In genomic region chr6:32842690-32843089, GRCh38 we compare ENCODE assay signal across 11 cellular contexts. TPM values are rescaled to one million over a fixed set of nuclear protein-coding genes. Genes with fewer than 3 reads are reported as not detected.
DNase-seq lines count a peak whose midpoint lies in the region; ATAC-seq and TF ChIP-seq lines count a peak whose summit lies in the region.
"Had no signal": no experiment of that assay in that cellular context is flagged by ENCODE, and none has a peak within 500 bp of the region (broad histone marks: within the 10 kb centered on the region; RNA-seq: fewer than 3 reads in every experiment).

No MANE protein-coding gene starts in this region.

- H3K4me1 Mint-ChIP-seq in activated naive CD4-positive, alpha-beta T cell treated with anti-CD3 and anti-CD28 coated beads, Interleukin-2, amount 10 ng/mL, durations not matched to agents 7 days and 5 days, result peaks cover 70% of the 10 kb centered on the region
- H3K4me1 Mint-ChIP-seq in activated T-helper 17 cell treated with anti-CD3 and anti-CD28 coated beads, Interleukin-2, amount 50 U/mL, for 72 hours, result peaks cover 32% of the 10 kb centered on the region
- H3K4me1 Mint-ChIP-seq in memory B cell, result peaks cover 40% of the 10 kb centered on the region
- H3K4me1 Mint-ChIP-seq in type B pancreatic cell (ENCODE audit: unreplicated experiment), result peaks cover 8% of the 10 kb centered on the region

- H3K27me3 Mint-ChIP-seq in activated naive CD4-positive, alpha-beta T cell treated with anti-CD3 and anti-CD28 coated beads, Interleukin-2, amount 10 ng/mL, durations not matched to agents 7 days and 5 days, result no peaks in the 10 kb centered on the region
- no peaks in the 10 kb centered on the region for H3K27me3 Mint-ChIP-seq in activated T-helper 17 cell treated with anti-CD3 and anti-CD28 coated beads, Interleukin-2, amount 50 U/mL, for 72 hours
- H3K27me3 Mint-ChIP-seq in memory B cell, result no peaks in the 10 kb centered on the region
- H3K27me3 Mint-ChIP-seq in type B pancreatic cell, result peaks cover 59% of the 10 kb centered on the region

- H3K36me3 Mint-ChIP-seq in activated naive CD4-positive, alpha-beta T cell treated with anti-CD3 and anti-CD28 coated beads, Interleukin-2, amount 10 ng/mL, durations not matched to agents 7 days and 5 days, result peaks cover 70% of the 10 kb centered on the region
- peaks cover 81% of the 10 kb centered on the region for H3K36me3 Mint-ChIP-seq in activated T-helper 17 cell treated with anti-CD3 and anti-CD28 coated beads, Interleukin-2, amount 50 U/mL, for 72 hours (ENCODE audit: low read depth)
- peaks cover 50% of the 10 kb centered on the region for H3K36me3 Mint-ChIP-seq in memory B cell
- H3K36me3 Mint-ChIP-seq in type B pancreatic cell, result no peaks in the 10 kb centered on the region

- H3K27ac Mint-ChIP-seq in activated naive CD4-positive, alpha-beta T cell treated with anti-CD3 and anti-CD28 coated beads, Interleukin-2, amount 10 ng/mL, durations not matched to agents 7 days and 5 days, result peak overlapping the region; percentile 100
- peak overlapping the region; percentile 100 for H3K27ac Mint-ChIP-seq in activated T-helper 17 cell treated with anti-CD3 and anti-CD28 coated beads, Interleukin-2, amount 50 U/mL, for 72 hours
- peak overlapping the region; percentile 99 for H3K27ac Mint-ChIP-seq in memory B cell
- no peak overlapping the region for H3K27ac Mint-ChIP-seq in type B pancreatic cell

- no peaks in the 10 kb centered on the region for H3K9me3 Mint-ChIP-seq in activated naive CD4-positive, alpha-beta T cell treated with anti-CD3 and anti-CD28 coated beads, Interleukin-2, amount 10 ng/mL, durations not matched to agents 7 days and 5 days
- no peaks in the 10 kb centered on the region for H3K9me3 Mint-ChIP-seq in activated T-helper 17 cell treated with anti-CD3 and anti-CD28 coated beads, Interleukin-2, amount 50 U/mL, for 72 hours
- no peaks in the 10 kb centered on the region for H3K9me3 Mint-ChIP-seq in memory B cell
- no peaks in the 10 kb centered on the region for H3K9me3 Mint-ChIP-seq in type B pancreatic cell

- ATAC-seq in activated T-helper 17 cell treated with anti-CD3 and anti-CD28 coated beads, Interleukin-2, amount 50 U/mL, for 72 hours (replicated peaks), result no peak
- no peak for ATAC-seq in memory B cell (ENCODE audit: low read depth)
- ATAC-seq in GM21390 (IDR thresholded peaks at IDR 0.05; ENCODE audit: unreplicated experiment), result no peak
- no peak for ATAC-seq in GM19452 (IDR thresholded peaks at IDR 0.05; ENCODE audit: unreplicated experiment)

- CTCF ChIA-PET in activated naive CD4-positive, alpha-beta T cell treated with anti-CD3 and anti-CD28 coated beads, Interleukin-2, amount 10 ng/mL, durations not matched to agents 7 days and 5 days (lab: Charles Lee), result interaction anchor here (6.7 kb wide), 1 partner anchor 14 kb away, joined by 158 read pairs; the partner anchor contains the start of genes PSMB9 and TAP1

- DNase-seq in activated naive CD4-positive, alpha-beta T cell treated with anti-CD3 and anti-CD28 coated beads, Interleukin-2, amount 10 ng/mL, durations not matched to agents 7 days and 5 days, result no peak
- no peak for DNase-seq in activated naive CD4-positive, alpha-beta T cell treated with anti-CD3 and anti-CD28 coated beads, Interleukin-2, amount 50 U/mL, for 16 hours
- no peak for DNase-seq in memory B cell (ENCODE audit: low spot score in 2 of 2)
- DNase-seq in type B pancreatic cell (ENCODE audit: extremely low spot score, unreplicated experiment), result no peak
- DNase-seq in NCI-H1417 (lab: John Stamatoyannopoulos, UW), result no peak
- DNase-seq: NCI-H1105; stimulated activated CD4-positive, alpha-beta T cell treated with anti-CD3 and anti-CD28 coated beads, Interleukin-15, amount 100 ng/mL, for 24 hours had no signal

- peak overlapping the region; percentile 98 for H3K4me3 Mint-ChIP-seq in activated naive CD4-positive, alpha-beta T cell treated with anti-CD3 and anti-CD28 coated beads, Interleukin-2, amount 10 ng/mL, durations not matched to agents 7 days and 5 days
- H3K4me3 Mint-ChIP-seq in activated T-helper 17 cell treated with anti-CD3 and anti-CD28 coated beads, Interleukin-2, amount 50 U/mL, for 72 hours, result peak overlapping the region; percentile 95
- H3K4me3 Mint-ChIP-seq in memory B cell (peak overlapping the region; percentile 93), type B pancreatic cell (peak overlapping the region; percentile 96)

- no peak for TF ChIP-seq CTCF in type B pancreatic cell (conservative IDR thresholded peaks at IDR 0.05)

RNA-seq across cellular contexts. Expression of gene PSMB8, which starts 1.2 kb away (rescaled TPM):
- 100 to 1,000 TPM; 286 to 344 TPM for total RNA-seq in activated T-helper 17 cell treated with anti-CD3 and anti-CD28 coated beads, Interleukin-2, amount 50 U/mL, for 72 hours
- total RNA-seq in type B pancreatic cell (ENCODE audit: low replicate concordance), result 17.3 and 36.8 TPM in 2 replicates

RNA-seq across cellular contexts. Expression of gene TAP2, which starts 4.2 kb away (rescaled TPM):
- total RNA-seq in activated T-helper 17 cell treated with anti-CD3 and anti-CD28 coated beads, Interleukin-2, amount 50 U/mL, for 72 hours, result 100 to 1,000 TPM in 1 of 2 donors, 10 to 100 TPM in 1; 94.0 to 169 TPM
- 22.0 and 49.7 TPM in 2 replicates for total RNA-seq in type B pancreatic cell (ENCODE audit: low replicate concordance)

RNA-seq across cellular contexts. Expression of gene TAP1, which starts 10.8 kb away (rescaled TPM):
- total RNA-seq in activated T-helper 17 cell treated with anti-CD3 and anti-CD28 coated beads, Interleukin-2, amount 50 U/mL, for 72 hours, result 100 to 1,000 TPM; 302 to 387 TPM
- 16.7 and 38.4 TPM in 2 replicates for total RNA-seq in type B pancreatic cell (ENCODE audit: low replicate concordance)

RNA-seq across cellular contexts. Expression of gene PSMB9, which starts 11.3 kb away (rescaled TPM):
- total RNA-seq in activated T-helper 17 cell treated with anti-CD3 and anti-CD28 coated beads, Interleukin-2, amount 50 U/mL, for 72 hours, result 100 to 1,000 TPM; 203 to 215 TPM
- 5.7 and 16.9 TPM in 2 replicates for total RNA-seq in type B pancreatic cell (ENCODE audit: low replicate concordance)

RNA-seq across cellular contexts. Expression of gene HLA-DOB, which starts 25.9 kb away (rescaled TPM):
- 1 to 10 TPM; 2.8 to 4.2 TPM for total RNA-seq in activated T-helper 17 cell treated with anti-CD3 and anti-CD28 coated beads, Interleukin-2, amount 50 U/mL, for 72 hours
- total RNA-seq in type B pancreatic cell (ENCODE audit: low replicate concordance), result 0.88 TPM in 1 of 2 replicates, not detected in the other
- total RNA-seq: cardiac muscle cell had no signal
